14 cellular contexts compared by ENCODE assay signal in genomic region chr9:22170162-22170932, GRCh38.
A peak's percentile ranks its signal among the peaks of the same experiment; 100 is the strongest.
DNase-seq lines count a peak whose midpoint lies in the region; ATAC-seq, FAIRE-seq and TF ChIP-seq lines count a peak whose summit lies in the region.
"Had no signal": no experiment of that assay in that cellular context is flagged by ENCODE, and none has a peak within 500 bp of the region (broad histone marks: within the 10 kb centered on the region; RNA-seq: fewer than 3 reads in every experiment).

No MANE protein-coding gene starts in this region.

- peak; percentile 8 for FAIRE-seq in GM19239 (lab: Jason Lieb, UNC)
- FAIRE-seq: G401.6 had no signal

- peaks cover 10% of the 10 kb centered on the region for H3K4me1 ChIP-seq in smooth muscle cell (ENCODE audit: low read depth)
- H3K4me1 ChIP-seq: HAP-1 had no signal

- peak overlapping the region; percentile 5 for H2AFZ ChIP-seq in smooth muscle cell (ENCODE audit: low read depth)

- no peaks in the 10 kb centered on the region for H3K36me3 Mint-ChIP-seq in activated naive CD4-positive, alpha-beta T cell treated with anti-CD3 and anti-CD28 coated beads, Interleukin-2, amount 50 U/mL, for 72 hours
- H3K36me3 Mint-ChIP-seq: activated CD8-positive, alpha-beta memory T cell treated with anti-CD3 and anti-CD28 coated beads, Interleukin-2, amount 10 ng/mL, durations not matched to agents 7 days and 5 days; natural killer cell had no signal

- H3K4me2 ChIP-seq in smooth muscle cell = peak overlapping the region; percentile 38

- peak overlapping the region; percentile 16 for H3K9ac ChIP-seq in smooth muscle cell (ENCODE audit: low read depth)

- H3K79me2 ChIP-seq in smooth muscle cell (ENCODE audit: low read depth) = no peaks in the 10 kb centered on the region

- ATAC-seq in activated naive CD4-positive, alpha-beta T cell treated with anti-CD3 and anti-CD28 coated beads, Interleukin-2, amount 50 U/mL, for 72 hours = no peak
- no peak for ATAC-seq in GM19351 (IDR thresholded peaks at IDR 0.05; ENCODE audit: unreplicated experiment)
- ATAC-seq: activated CD8-positive, alpha-beta memory T cell treated with anti-CD3 and anti-CD28 coated beads, Interleukin-2, amount 10 ng/mL, durations not matched to agents 7 days and 5 days had no signal

- peak overlapping the region; percentile 89 for H3K27ac ChIP-seq in smooth muscle cell (ENCODE audit: low read depth)

- H3K9me3 ChIP-seq in smooth muscle cell (replicated peaks; ENCODE audit: low read depth) = no peaks in the 10 kb centered on the region
- H3K9me3 ChIP-seq: HAP-1 had no signal

- H3K36me3 ChIP-seq in smooth muscle cell (ENCODE audit: low read depth) = no peaks in the 10 kb centered on the region
- H3K36me3 ChIP-seq: HAP-1 had no signal

- H3F3A ChIP-seq in smooth muscle cell (ENCODE audit: low read depth) = peaks cover 9% of the 10 kb centered on the region

- TF ChIP-seq CTCF in epithelial cell of esophagus (IDR thresholded peaks at IDR 0.05; ENCODE audit: insufficient read depth, low read depth, low read length, missing control alignments) (no peak), smooth muscle cell (IDR thresholded peaks at IDR 0.05; ENCODE audit: borderline replicate concordance, insufficient read depth, poor library complexity, severe bottlenecking) (no peak)

- H4K20me1 ChIP-seq in smooth muscle cell (ENCODE audit: low read depth) = no peaks in the 10 kb centered on the region

- no peak overlapping the region for H3K27ac Mint-ChIP-seq in activated naive CD4-positive, alpha-beta T cell treated with anti-CD3 and anti-CD28 coated beads, Interleukin-2, amount 50 U/mL, for 72 hours
- H3K27ac Mint-ChIP-seq: activated CD8-positive, alpha-beta memory T cell treated with anti-CD3 and anti-CD28 coated beads, Interleukin-2, amount 10 ng/mL, durations not matched to agents 7 days and 5 days; natural killer cell; T-helper 2 cell treated with Interferon-gamma antibody and Interleukin-4, amounts not matched to agents 5 μg/mL and 100 μg/mL, for 36 hours had no signal

- H3K27me3 ChIP-seq in smooth muscle cell (ENCODE audit: low read depth) = no peaks in the 10 kb centered on the region

- no peaks in the 10 kb centered on the region for H3K9me3 Mint-ChIP-seq in activated naive CD4-positive, alpha-beta T cell treated with anti-CD3 and anti-CD28 coated beads, Interleukin-2, amount 50 U/mL, for 72 hours
- H3K9me3 Mint-ChIP-seq: T-helper 2 cell treated with Interferon-gamma antibody and Interleukin-4, amounts not matched to agents 5 μg/mL and 100 μg/mL, for 36 hours had no signal

- WGBS in smooth muscle cell (ENCODE audit: low lambda C conversion rate) = 56% methylated on average over 2 of the region's 2 CpGs

- H3K4me3 ChIP-seq in epithelial cell of esophagus (ENCODE audit: low read length) (no peak overlapping the region), smooth muscle cell (no peak overlapping the region)
- H3K4me3 ChIP-seq: HAP-1 had no signal

- DNase-seq in GM19239 (ENCODE audit: insufficient read length, low spot score) = no peak
- peak; percentile 72 for DNase-seq in M059J (ENCODE audit: low read depth)
- peak; percentile 78 for DNase-seq in epithelial cell of esophagus (ENCODE audit: low read depth)
- DNase-seq in smooth muscle cell (lab: John Stamatoyannopoulos, UW; ENCODE audit: unreplicated experiment) = no peak
- no peak for DNase-seq in activated naive CD4-positive, alpha-beta T cell treated with anti-CD3 and anti-CD28 coated beads, Interleukin-2, amount 50 U/mL, for 72 hours (ENCODE audit: low spot score in 2 of 2)
- no peak for DNase-seq in RPMI8226
- DNase-seq: activated CD8-positive, alpha-beta memory T cell treated with anti-CD3 and anti-CD28 coated beads, Interleukin-2, amount 10 ng/mL, durations not matched to agents 7 days and 5 days; amygdala; natural killer cell; NCI-H1417 treated with DMSO at 0.1 percent for 48 hours had no signal

Comparison
In these comparisons a context has a peak if more than half of its experiments do, and no peak if none do; other contexts are left out.
1. DNase-seq: peak in M059J (single experiment) and epithelial cell of esophagus (single experiment); none in GM19239 (single experiment), smooth muscle cell (single experiment), activated naive CD4-positive, alpha-beta T cell treated with anti-CD3 and anti-CD28 coated beads, Interleukin-2, amount 50 U/mL, for 72 hours (0 of 2) and RPMI8226 (single experiment).